28 cellular contexts compared by ENCODE assay signal in genomic region chr2:236051351-236051750, GRCh38.
"Had no signal": no experiment of that assay in that cellular context is flagged by ENCODE, and none has a peak within 500 bp of the region (broad histone marks: within the 10 kb centered on the region; RNA-seq: fewer than 3 reads in every experiment).

No MANE protein-coding gene starts in this region.

- H3K9me3 ChIP-seq: colonic mucosa, esophagus muscularis mucosa, heart right ventricle, left ventricle myocardium inferior, lower lobe of right lung, mucosa of descending colon, ovary, psoas muscle, tibial artery, upper lobe of right lung, uterus had no signal

- H3K27me3 Mint-ChIP-seq: central memory CD8-positive, alpha-beta T cell had no signal

- H3K4me3 Mint-ChIP-seq: central memory CD8-positive, alpha-beta T cell; dendritic cell treated with granulocyte-macrophage colony-stimulating factor and Interleukin-4, amounts not matched to agents 40 ng/mL and 50 ng/mL, for 4 days; mesothelial cell of epicardium; naive B cell; nephron progenitor cell; stimulated activated naive CD8-positive, alpha-beta T cell treated with anti-CD3 and anti-CD28 coated beads, Interleukin-15, amount 100 ng/mL, for 72 hours had no signal

- H3K9me3 Mint-ChIP-seq: central memory CD8-positive, alpha-beta T cell; dendritic cell treated with granulocyte-macrophage colony-stimulating factor and Interleukin-4, amounts not matched to agents 40 ng/mL and 50 ng/mL, for 4 days; mesothelial cell of epicardium; nephron progenitor cell; stimulated activated naive CD8-positive, alpha-beta T cell treated with anti-CD3 and anti-CD28 coated beads, Interleukin-15, amount 100 ng/mL, for 72 hours had no signal

- H3K4me1 ChIP-seq: colonic mucosa, esophagus muscularis mucosa, heart right ventricle, left ventricle myocardium inferior, lower lobe of right lung, psoas muscle, tibial artery, upper lobe of right lung, uterus had no signal

- H3K36me3 ChIP-seq: colonic mucosa, ovary, uterus had no signal

- DNase-seq: colonic mucosa; effector CD8-positive, alpha-beta T cell; foreskin keratinocyte; glutamatergic neuron; heart right ventricle; hippocampal formation; left colon; left ventricle myocardium inferior; lower lobe of right lung; mucosa of descending colon; naive B cell; nephron progenitor cell; occipital lobe; psoas muscle; right cardiac atrium; stimulated activated CD4-positive, alpha-beta T cell treated with anti-CD3 and anti-CD28 coated beads, Interleukin-15, amount 100 ng/mL, for 24 hours; stimulated activated CD4-positive, alpha-beta T cell treated with anti-CD3 and anti-CD28 coated beads, Interleukin-2, amount 100 ng/mL, for 48 hours; stimulated activated naive CD4-positive, alpha-beta T cell; stimulated activated naive CD8-positive, alpha-beta T cell treated with anti-CD3 and anti-CD28 coated beads, Interleukin-15, amount 100 ng/mL, for 72 hours; tibial artery; upper lobe of right lung; uterus had no signal

- ATAC-seq: foreskin keratinocyte; left colon; lower lobe of right lung; mucosa of descending colon; psoas muscle; right cardiac atrium; stimulated activated naive CD8-positive, alpha-beta T cell treated with anti-CD3 and anti-CD28 coated beads, Interleukin-15, amount 100 ng/mL, for 72 hours; upper lobe of right lung had no signal

- H3K27ac ChIP-seq: colonic mucosa, esophagus muscularis mucosa, foreskin keratinocyte, heart right ventricle, left ventricle myocardium inferior, lower lobe of right lung, ovary, psoas muscle, skin epidermis, tibial artery, upper lobe of right lung, uterus had no signal

- H3K4me3 ChIP-seq: colonic mucosa, esophagus muscularis mucosa, heart right ventricle, left ventricle myocardium inferior, lower lobe of right lung, mucosa of descending colon, ovary, psoas muscle, skin epidermis, tibial artery, upper lobe of right lung, uterus had no signal

- H3K36me3 Mint-ChIP-seq: naive B cell had no signal

- H3K4me1 Mint-ChIP-seq: naive B cell had no signal

- H3K27ac Mint-ChIP-seq: dendritic cell treated with granulocyte-macrophage colony-stimulating factor and Interleukin-4, amounts not matched to agents 40 ng/mL and 50 ng/mL, for 4 days; mesothelial cell of epicardium; naive B cell; nephron progenitor cell; stimulated activated naive CD8-positive, alpha-beta T cell treated with anti-CD3 and anti-CD28 coated beads, Interleukin-15, amount 100 ng/mL, for 72 hours had no signal

- H3K27me3 ChIP-seq: colonic mucosa, esophagus muscularis mucosa, foreskin keratinocyte, heart right ventricle, ovary, tibial artery, upper lobe of right lung, uterus had no signal
